In genomic region chr19:57063070-57063469, GRCh38 we compare ENCODE assay signal across 12 cellular contexts. TPM values are rescaled to one million over a fixed set of nuclear protein-coding genes. Genes with fewer than 3 reads are reported as not detected.
"Had no signal": no experiment of that assay in that cellular context is flagged by ENCODE, and none has a peak within 500 bp of the region (broad histone marks: within the 10 kb centered on the region; RNA-seq: fewer than 3 reads in every experiment).

No MANE protein-coding gene starts in this region.

- ATAC-seq: GM23338, HCT116 had no signal

- H3K9ac ChIP-seq: GM23248 had no signal

- H3K27ac ChIP-seq: GM23248 had no signal

- H3K4me3 ChIP-seq: GM23248, GM23338, HAP-1 had no signal

- H3K9me3 ChIP-seq: HAP-1 had no signal

- H2AFZ ChIP-seq: GM23248, GM23338 had no signal

- H3K36me3 ChIP-seq: HAP-1 had no signal

- FAIRE-seq: H1, H54 had no signal

- DNase-seq: GM23248, GOT3, H7, H9, HCEC 1CT, HFFc6 had no signal

- H3K4me1 ChIP-seq: HAP-1 had no signal

- H3K4me2 ChIP-seq: GM23338 had no signal

RNA-seq across cellular contexts. Expression of gene USP29, which starts 56.7 kb away (rescaled TPM):
- total RNA-seq: GM23248, GM23338, H1, H4, H7, H9, HFFc6 had no signal
- polyA plus RNA-seq: GM23248, GM23338, H1 had no signal
